14 cellular contexts compared by ENCODE assay signal in the genomic region with DNA sequence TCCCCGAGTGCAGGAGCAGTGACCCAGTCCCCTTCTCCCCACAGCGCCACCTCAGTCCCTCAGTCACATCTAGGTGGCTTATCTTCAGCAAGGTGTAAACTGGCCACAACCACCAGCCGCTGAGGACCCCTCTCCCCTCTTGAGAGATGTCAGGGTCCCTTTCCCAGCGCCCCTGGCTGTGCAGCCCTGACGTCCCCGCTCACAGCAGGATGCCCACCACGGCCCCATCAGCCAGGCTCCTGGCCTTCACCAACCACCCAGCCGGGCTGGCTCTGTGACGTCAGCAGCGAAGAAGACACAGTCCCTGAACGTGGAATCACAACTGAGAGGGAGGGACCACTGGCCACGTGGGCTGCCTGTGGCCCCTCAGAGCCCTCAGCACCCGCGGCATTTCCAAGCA.
"Had no signal": no experiment of that assay in that cellular context is flagged by ENCODE, and none has a peak within 500 bp of the region (broad histone marks: within the 10 kb centered on the region; RNA-seq: fewer than 3 reads in every experiment).

No MANE protein-coding gene starts in this region.

- ATAC-seq: gastroesophageal sphincter; stimulated activated naive B cell treated with anti-CD40 and anti-IgM and Interleukin-4, amounts not matched to agents 10 μg/mL and 1 μg/mL and 100 μg/mL, for 72 hours; T-cell had no signal

- H3K27ac ChIP-seq: adrenal gland, colonic mucosa, gastroesophageal sphincter, tibial artery, vagina had no signal

- H3K9me3 Mint-ChIP-seq: activated CD4-positive, alpha-beta T cell treated with anti-CD3 and anti-CD28 coated beads, Interleukin-2, amount 10 ng/mL, durations not matched to agents 7 days and 5 days; activated naive CD4-positive, alpha-beta T cell treated with anti-CD3 and anti-CD28 coated beads, Interleukin-2, amount 50 U/mL, for 24 hours; activated T-helper 2 cell treated with anti-CD3 and anti-CD28 coated beads, Interferon-gamma antibody, Interleukin-2, Interleukin-4, amounts not matched to agents 10 μg/mL and 5 μg/mL and 100 μg/mL, durations not matched to agents 14 hours and 24 hours and 36 hours; memory B cell; nephron; stimulated activated naive B cell treated with anti-CD40 and anti-IgM and Interleukin-4, amounts not matched to agents 10 μg/mL and 1 μg/mL and 100 μg/mL, for 72 hours; T-cell had no signal

- DNase-seq: activated CD4-positive, alpha-beta T cell treated with anti-CD3 and anti-CD28 coated beads, Interleukin-2, amount 10 ng/mL, durations not matched to agents 7 days and 5 days; adrenal gland; caudate nucleus; colonic mucosa; stimulated activated naive B cell treated with anti-CD40 and anti-IgM and Interleukin-4, amounts not matched to agents 10 μg/mL and 1 μg/mL and 100 μg/mL, for 72 hours; T-cell; T-helper 9 cell had no signal

- H3K4me1 ChIP-seq: adrenal gland, colonic mucosa had no signal

- H3K9me3 ChIP-seq: adrenal gland, colonic mucosa, gastroesophageal sphincter, tibial artery, vagina had no signal

- H3K36me3 ChIP-seq: adrenal gland, colonic mucosa, gastroesophageal sphincter, tibial artery, vagina had no signal

- H3K27me3 ChIP-seq: colonic mucosa, vagina had no signal

- H3K4me3 ChIP-seq: adrenal gland, colonic mucosa, gastroesophageal sphincter, tibial artery, vagina had no signal

- H3K27ac Mint-ChIP-seq: activated CD4-positive, alpha-beta T cell treated with anti-CD3 and anti-CD28 coated beads, Interleukin-2, amount 10 ng/mL, durations not matched to agents 7 days and 5 days; activated naive CD4-positive, alpha-beta T cell treated with anti-CD3 and anti-CD28 coated beads, Interleukin-2, amount 50 U/mL, for 24 hours; activated T-helper 2 cell treated with anti-CD3 and anti-CD28 coated beads, Interferon-gamma antibody, Interleukin-2, Interleukin-4, amounts not matched to agents 10 μg/mL and 5 μg/mL and 100 μg/mL, durations not matched to agents 14 hours and 24 hours and 36 hours; memory B cell; nephron; stimulated activated naive B cell treated with anti-CD40 and anti-IgM and Interleukin-4, amounts not matched to agents 10 μg/mL and 1 μg/mL and 100 μg/mL, for 72 hours; T-cell had no signal

- H3K36me3 Mint-ChIP-seq: activated naive CD4-positive, alpha-beta T cell treated with anti-CD3 and anti-CD28 coated beads, Interleukin-2, amount 50 U/mL, for 24 hours; memory B cell; stimulated activated naive B cell treated with anti-CD40 and anti-IgM and Interleukin-4, amounts not matched to agents 10 μg/mL and 1 μg/mL and 100 μg/mL, for 72 hours; T-cell had no signal

- H3K4me3 Mint-ChIP-seq: activated CD4-positive, alpha-beta T cell treated with anti-CD3 and anti-CD28 coated beads, Interleukin-2, amount 10 ng/mL, durations not matched to agents 7 days and 5 days; activated naive CD4-positive, alpha-beta T cell treated with anti-CD3 and anti-CD28 coated beads, Interleukin-2, amount 50 U/mL, for 24 hours; memory B cell; nephron; stimulated activated naive B cell treated with anti-CD40 and anti-IgM and Interleukin-4, amounts not matched to agents 10 μg/mL and 1 μg/mL and 100 μg/mL, for 72 hours; T-cell had no signal

- H3K4me1 Mint-ChIP-seq: activated CD4-positive, alpha-beta T cell treated with anti-CD3 and anti-CD28 coated beads, Interleukin-2, amount 10 ng/mL, durations not matched to agents 7 days and 5 days; activated naive CD4-positive, alpha-beta T cell treated with anti-CD3 and anti-CD28 coated beads, Interleukin-2, amount 50 U/mL, for 24 hours; stimulated activated naive B cell treated with anti-CD40 and anti-IgM and Interleukin-4, amounts not matched to agents 10 μg/mL and 1 μg/mL and 100 μg/mL, for 72 hours had no signal
